Comparison of ENCODE assay signal across 8 cellular contexts in the genomic region with DNA sequence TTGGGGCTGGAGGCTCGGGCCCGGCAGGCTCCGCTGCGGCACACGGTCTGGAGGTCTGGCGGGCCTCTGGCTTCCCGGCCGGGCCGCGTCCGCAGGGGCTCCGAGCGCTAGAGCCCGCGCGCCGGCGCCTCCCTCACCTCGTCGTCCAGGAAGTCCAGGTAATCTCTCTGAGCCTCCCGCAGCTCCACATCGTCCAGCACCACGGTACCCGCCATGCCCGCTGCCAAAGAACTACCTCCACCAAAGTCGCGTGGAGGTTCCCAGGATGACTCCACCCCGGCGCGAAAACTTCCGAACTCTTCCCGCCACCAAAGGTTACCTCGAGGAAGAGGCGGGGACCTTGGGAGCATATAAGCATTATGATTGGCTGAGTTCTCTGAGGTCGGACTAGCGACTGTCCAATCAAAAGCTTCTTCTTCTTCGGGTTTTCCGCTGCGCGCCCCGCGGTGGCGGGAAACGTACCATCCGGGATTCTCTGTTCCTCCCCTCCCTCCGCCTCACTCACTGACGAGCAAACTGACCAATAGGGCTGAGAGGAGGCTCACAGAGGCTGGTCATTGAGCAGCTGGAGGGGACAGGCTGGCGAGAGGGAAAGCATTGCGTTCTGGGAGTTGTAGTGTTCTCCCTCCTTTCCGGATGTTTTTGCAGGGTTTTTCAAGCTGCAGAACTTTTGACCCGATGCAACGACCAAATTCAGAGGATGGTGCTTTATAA. TPM values are rescaled to one million over a fixed set of nuclear protein-coding genes. Genes with fewer than 3 reads are reported as not detected.
A peak's percentile ranks its signal among the peaks of the same experiment; 100 is the strongest.
DNase-seq lines count a peak whose midpoint lies in the region; ATAC-seq and TF ChIP-seq lines count a peak whose summit lies in the region.

A gene (minus strand): TSS at position 283 of the 714 bp plus-strand sequence. CDS start 68 bp downstream, at position 215.

- ATAC-seq in HG03460 (IDR thresholded peaks at IDR 0.05; ENCODE audit: unreplicated experiment) = peak; percentile 96
- peak; percentile 95 for ATAC-seq in left colon

- H3K27me3 ChIP-seq in BE2C = no peaks in the 10 kb centered on the region

- peak within 1 kb of the TSS; percentile 94 for H3K4me3 ChIP-seq in BE2C (ENCODE audit: low read depth, low read length)
- H3K4me3 ChIP-seq in coronary artery = peak within 1 kb of the TSS; percentile 84

- peak within 1 kb of the TSS; percentile 23 to 68 for H3K27ac ChIP-seq in coronary artery

- DNase-seq in BE2C = peak; percentile 97
- peak; percentile 88 for DNase-seq in GM19240 (ENCODE audit: insufficient read length, low spot score)
- DNase-seq in NCI-H526 (lab: John Stamatoyannopoulos, UW) = peak; percentile 99
- DNase-seq in activated CD4-positive, alpha-beta T cell treated with anti-CD3 and anti-CD28 coated beads for 48 hours = peak; percentile 97
- DNase-seq in coronary artery (ENCODE audit: low spot score) = peak; percentile 99
- peak; percentile 96 to 98 for DNase-seq in left colon
- DNase-seq in stimulated activated CD4-positive, alpha-beta T cell treated with anti-CD3 and anti-CD28 coated beads, Interleukin-1b, Interleukin-23, amount 100 ng/mL, for 48 hours = peak; percentile 98

- H3K9me3 ChIP-seq in BE2C = no peaks in the 10 kb centered on the region

- H3K4me1 ChIP-seq in BE2C = peaks cover 8% of the 10 kb centered on the region

- peaks cover 43% of the 10 kb centered on the region for H3K36me3 ChIP-seq in BE2C

- intact Hi-C loops in left colon (cut with DNase I, micrococcal nuclease) = loop anchor here in 1 of 2 donors (5.0 to 10.0 kb wide), 2 partner anchors 118 to 380 kb away; no protein-coding TSS in a partner anchor

- TF ChIP-seq CTCF in BE2C (IDR thresholded peaks at IDR 0.05; ENCODE audit: low read depth, low read length) (no peak), coronary artery (IDR thresholded peaks at IDR 0.05) (no peak)

RNA-seq across cellular contexts. Expression of the gene that starts here (rescaled TPM):
- polyA plus RNA-seq in BE2C (2012; ENCODE audit: insufficient read depth, insufficient read length, low read depth) = 63.6 TPM
- 10 to 100 TPM; 22.5 to 33.2 TPM for total RNA-seq in left colon

Comparison
In these comparisons a context has a peak if more than half of its experiments do, and no peak if none do; other contexts are left out.
1. Peak in every context shown above with its lines: DNase-seq, ATAC-seq, H3K4me3 ChIP-seq and H3K27ac ChIP-seq.